10 cellular contexts compared by ENCODE assay signal in genomic region chr1:154736840-154737239, GRCh38.
DNase-seq lines count a peak whose midpoint lies in the region; ATAC-seq and TF ChIP-seq lines count a peak whose summit lies in the region.
"Had no signal": no experiment of that assay in that cellular context is flagged by ENCODE, and none has a peak within 500 bp of the region (broad histone marks: within the 10 kb centered on the region; RNA-seq: fewer than 3 reads in every experiment).

No MANE protein-coding gene starts in this region.

- TF ChIP-seq POLR2A in stomach (IDR thresholded peaks at IDR 0.05) = no peak

- no peaks in the 10 kb centered on the region for H3K36me3 ChIP-seq in PC-3 (ENCODE audit: low read depth, low read length)
- H3K36me3 ChIP-seq in stomach = no peaks in the 10 kb centered on the region

- ATAC-seq in PC-3 = peak; percentile 71

- H3K4me1 ChIP-seq in PC-3 (ENCODE audit: insufficient read depth, low read length) (peaks cover 8% of the 10 kb centered on the region), stomach (peaks cover 0 to 7% (median 2%) of the 10 kb centered on the region in 4 donors)

- no peak for TF ChIP-seq EP300 in stomach (IDR thresholded peaks at IDR 0.05)

- intact Hi-C loops in PC-3 (cut with micrococcal nuclease) = no loop called here
- intact Hi-C loops in stomach (cut with DNase I; ENCODE audit: low total_unique reads) = no loop called here

- peaks cover 8% of the 10 kb centered on the region for H3K36me3 Mint-ChIP-seq in T-helper 1 cell treated with Interleukin-12 subunit alpha and Interleukin-12 subunit beta and Interleukin-4 antibody, amounts not matched to agents 30 μg/mL and 1 μg/mL, for 36 hours (ENCODE audit: low read depth)

- H3K27ac Mint-ChIP-seq in T-helper 1 cell treated with Interleukin-12 subunit alpha and Interleukin-12 subunit beta and Interleukin-4 antibody, amounts not matched to agents 30 μg/mL and 1 μg/mL, for 36 hours = no peak overlapping the region
- H3K27ac Mint-ChIP-seq: progenitor cell of endocrine pancreas had no signal

- H3F3A ChIP-seq in PC-3 (ENCODE audit: low read length, unreplicated experiment) = no peaks in the 10 kb centered on the region

- H3K27me3 ChIP-seq in PC-3 (ENCODE audit: low read length) (peaks cover 40% of the 10 kb centered on the region), stomach (peaks cover 0 to 10% (median 0%) of the 10 kb centered on the region in 3 donors)

- no TSS peak for BruUV-seq in PC-3 (replicated peaks; lab: Mats Ljungman, UMichigan)

- CTCF ChIA-PET in PC-3 (lab: Charles Lee) = interaction anchor here (0.7 kb wide), 1 partner anchor 1329 kb away, joined by 5 read pairs; no protein-coding TSS in a partner anchor

- no peak overlapping the region for H3K4me3 ChIP-seq in PC-3 (ENCODE audit: low read length)
- H3K4me3 ChIP-seq in choroid plexus epithelial cell (ENCODE audit: low read depth, low read length) = no peak overlapping the region
- no peak overlapping the region for H3K4me3 ChIP-seq in stomach

- no peak overlapping the region for H3K27ac ChIP-seq in PC-3 (ENCODE audit: low read length)
- H3K27ac ChIP-seq in stomach = no peak overlapping the region

- no peaks in the 10 kb centered on the region for H3K9me2 ChIP-seq in PC-3 (replicated peaks; ENCODE audit: low read length)

- no peak for DNase-seq in T-helper 1 cell
- peak; percentile 76 for DNase-seq in PC-3
- DNase-seq in choroid plexus epithelial cell (ENCODE audit: low read depth) = peak; percentile 80
- DNase-seq in stimulated activated CD4-positive, alpha-beta T cell treated with anti-CD3 and anti-CD28 coated beads, Interleukin-4, amount 100 ng/mL, for 24 hours = peak; percentile 73
- no peak for DNase-seq in NCI-H524 (lab: John Stamatoyannopoulos, UW)
- DNase-seq in stomach = no peak
- no peak for DNase-seq in middle frontal gyrus (ENCODE audit: extremely low spot score, low spot score)
- DNase-seq: C1 segment of cervical spinal cord had no signal

- POLR2A ChIA-PET in PC-3 (lab: Charles Lee; ENCODE audit: unreplicated experiment) = interaction anchor here (0.5 kb wide), 1 partner anchor 35 kb away, joined by 8 read pairs; no protein-coding TSS in a partner anchor

- peaks cover 32% of the 10 kb centered on the region for H3K4me1 Mint-ChIP-seq in T-helper 1 cell treated with Interleukin-12 subunit alpha and Interleukin-12 subunit beta and Interleukin-4 antibody, amounts not matched to agents 30 μg/mL and 1 μg/mL, for 36 hours (ENCODE audit: low read depth)

- peaks cover 47% of the 10 kb centered on the region for H3K27me3 Mint-ChIP-seq in T-helper 1 cell treated with Interleukin-12 subunit alpha and Interleukin-12 subunit beta and Interleukin-4 antibody, amounts not matched to agents 30 μg/mL and 1 μg/mL, for 36 hours (ENCODE audit: low read depth)

- no peaks in the 10 kb centered on the region for H3K9me3 Mint-ChIP-seq in T-helper 1 cell treated with Interleukin-12 subunit alpha and Interleukin-12 subunit beta and Interleukin-4 antibody, amounts not matched to agents 30 μg/mL and 1 μg/mL, for 36 hours

- H3K4me2 ChIP-seq in PC-3 (ENCODE audit: low read length) = no peak overlapping the region

- H3K79me2 ChIP-seq in PC-3 (ENCODE audit: low read length) = no peaks in the 10 kb centered on the region

- no peak overlapping the region for H3K9ac ChIP-seq in PC-3 (ENCODE audit: low read length)

- H3K4me3 Mint-ChIP-seq in T-helper 1 cell treated with Interleukin-12 subunit alpha and Interleukin-12 subunit beta and Interleukin-4 antibody, amounts not matched to agents 30 μg/mL and 1 μg/mL, for 36 hours = peak overlapping the region; percentile 12

- H4K20me1 ChIP-seq in PC-3 (ENCODE audit: low read length) = no peaks in the 10 kb centered on the region

- TF ChIP-seq CTCF in PC-3 (conservative IDR thresholded peaks at IDR 0.05; ENCODE audit: low read depth, low read length) (no peak), choroid plexus epithelial cell (conservative IDR thresholded peaks at IDR 0.05; ENCODE audit: low read depth, low read length) (no peak), stomach (IDR thresholded peaks at IDR 0.05) (no peak)

- no peak overlapping the region for H2AFZ ChIP-seq in PC-3 (ENCODE audit: low read length)

- 69 to 77% (median 72%) methylated on average over 6 of the region's 6 CpGs for WGBS in stomach, 5 donors

- H3K9me3 ChIP-seq in PC-3 (ENCODE audit: low read length) = no peaks in the 10 kb centered on the region
- H3K9me3 ChIP-seq in stomach = no peaks in the 10 kb centered on the region

Comparison
In these comparisons a context has a peak if more than half of its experiments do, and no peak if none do; other contexts are left out.
1. DNase-seq: peak in PC-3 (single experiment), choroid plexus epithelial cell (single experiment) and stimulated activated CD4-positive, alpha-beta T cell treated with anti-CD3 and anti-CD28 coated beads, Interleukin-4, amount 100 ng/mL, for 24 hours (single experiment); none in T-helper 1 cell (0 of 5), NCI-H524 (0 of 2), stomach (single experiment) and middle frontal gyrus (single experiment).